Comparison of ENCODE assay signal across 25 cellular contexts in genomic region chr3:65348596-65348995, GRCh38.
A peak's percentile ranks its signal among the peaks of the same experiment; 100 is the strongest.
DNase-seq lines count a peak whose midpoint lies in the region; ATAC-seq, FAIRE-seq and TF ChIP-seq lines count a peak whose summit lies in the region.
"Had no signal": no experiment of that assay in that cellular context is flagged by ENCODE, and none has a peak within 500 bp of the region (broad histone marks: within the 10 kb centered on the region; RNA-seq: fewer than 3 reads in every experiment).

No MANE protein-coding gene starts in this region.

- H2AFZ ChIP-seq in GM23338 (no peak overlapping the region), astrocyte (ENCODE audit: low read depth, low read length) (no peak overlapping the region)

- CTCF ChIA-PET in AG04449 (lab: Yijun Ruan, JAX): interaction anchor here (1.1 kb wide), 1 partner anchor 402 kb away, joined by 3 read pairs; no protein-coding TSS in a partner anchor

- H3K27me3 Mint-ChIP-seq in GM23338 (ENCODE audit: insufficient read depth, low read depth, poor library complexity): peaks cover 11% of the 10 kb centered on the region
- H3K27me3 Mint-ChIP-seq in astrocyte (ENCODE audit: low read depth, unreplicated experiment): no peaks in the 10 kb centered on the region
- H3K27me3 Mint-ChIP-seq: central memory CD8-positive, alpha-beta T cell; effector memory CD8-positive, alpha-beta T cell; stimulated activated memory B cell treated with anti-CD40 and anti-IgM and Interleukin-4, amounts not matched to agents 10 μg/mL and 1 μg/mL and 100 μg/mL, for 72 hours had no signal

- H3K9me3 Mint-ChIP-seq in GM23338 (no peaks in the 10 kb centered on the region), astrocyte (ENCODE audit: unreplicated experiment) (no peaks in the 10 kb centered on the region)
- H3K9me3 Mint-ChIP-seq: T-helper 2 cell treated with Interferon-gamma antibody and Interleukin-4, amounts not matched to agents 5 μg/mL and 100 μg/mL, for 36 hours had no signal

- H3F3A ChIP-seq in GM23338 (replicated peaks; ENCODE audit: low read depth): no peaks in the 10 kb centered on the region

- H3K9me3 ChIP-seq in astrocyte (ENCODE audit: insufficient read depth, low read depth, low read length): no peaks in the 10 kb centered on the region
- H3K9me3 ChIP-seq: SJCRH30, tibial nerve had no signal

- H3K27ac Mint-ChIP-seq in GM23338 (no peak overlapping the region; the same call in 1 of the 2 replicates), astrocyte (ENCODE audit: unreplicated experiment) (no peak overlapping the region)
- H3K27ac Mint-ChIP-seq: activated naive CD8-positive, alpha-beta T cell treated with anti-CD3 and anti-CD28 coated beads, Interleukin-2, amount 50 U/mL, for 24 hours; CD8-positive, alpha-beta memory T cell; effector memory CD8-positive, alpha-beta T cell; stimulated activated memory B cell treated with anti-CD40 and anti-IgM and Interleukin-4, amounts not matched to agents 10 μg/mL and 1 μg/mL and 100 μg/mL, for 72 hours; T-helper 2 cell treated with Interferon-gamma antibody and Interleukin-4, amounts not matched to agents 5 μg/mL and 100 μg/mL, for 36 hours had no signal

- H3K36me3 Mint-ChIP-seq in GM23338 (ENCODE audit: low read depth) (no peaks in the 10 kb centered on the region), astrocyte (ENCODE audit: low read depth, unreplicated experiment) (peaks cover 3% of the 10 kb centered on the region)
- H3K36me3 Mint-ChIP-seq: CD8-positive, alpha-beta memory T cell; stimulated activated memory B cell treated with anti-CD40 and anti-IgM and Interleukin-4, amounts not matched to agents 10 μg/mL and 1 μg/mL and 100 μg/mL, for 72 hours had no signal

- H3K4me1 ChIP-seq in GM23338 (ENCODE audit: insufficient read depth) (peaks cover 27% of the 10 kb centered on the region), astrocyte (ENCODE audit: insufficient read depth, low read length) (no peaks in the 10 kb centered on the region)
- H3K4me1 ChIP-seq: SJCRH30 had no signal

- TF ChIP-seq CTCF in AG04449 (IDR thresholded peaks at IDR 0.05; ENCODE audit: insufficient read depth, low read length, missing control alignments) (no peak), GM23338 (conservative IDR thresholded peaks at IDR 0.05; ENCODE audit: low read depth in 2 of 2) (no peak), astrocyte (IDR thresholded peaks at IDR 0.05; ENCODE audit: insufficient read depth, low read depth, low read length) (no peak)

- DNase-seq in AG04449 (ENCODE audit: low read depth, low spot score) (peak; percentile 62), GM23338 (ENCODE audit: low spot score) (peak; percentile 34), astrocyte (ENCODE audit: low read depth) (peak; percentile 18), fibroblast of the conjunctiva (ENCODE audit: low read depth) (peak; percentile 51), NCI-H524 (lab: John Stamatoyannopoulos, UW) (no peak), NCI-H82 treated with DMSO at 0.1 percent for 48 hours (lab: John Stamatoyannopoulos, UW; ENCODE audit: unreplicated experiment) (no peak)
- DNase-seq: activated CD4-positive, CD25-positive, alpha-beta regulatory T cell treated with anti-CD3 and anti-CD28 coated beads, Interleukin-2, amount 50 U/mL, for 72 hours; activated naive CD8-positive, alpha-beta T cell treated with anti-CD3 and anti-CD28 coated beads, Interleukin-2, amount 50 U/mL, for 24 hours; CD8-positive, alpha-beta memory T cell; DND-41; effector memory CD8-positive, alpha-beta T cell; left cardiac atrium; NCI-H1105 treated with DMSO at 0.1 percent for 48 hours; NCI-H2107; NCI-H524 treated with DMSO at 0.1 percent for 48 hours; SJCRH30; stimulated activated CD4-positive, alpha-beta T cell treated with anti-CD3 and anti-CD28 coated beads, Interleukin-15, amount 100 ng/mL, for 24 hours had no signal

- H3K27ac ChIP-seq in GM23338 (ENCODE audit: low read depth) (no peak overlapping the region), astrocyte (ENCODE audit: low read depth, low read length) (no peak overlapping the region)
- H3K27ac ChIP-seq: KMS-11, SJCRH30, tibial nerve had no signal

- no peaks in the 10 kb centered on the region for H4K20me1 ChIP-seq in GM23338 (replicated peaks; ENCODE audit: insufficient read depth)
- no peaks in the 10 kb centered on the region for H4K20me1 ChIP-seq in astrocyte (ENCODE audit: insufficient read depth, low read length)

- H3K4me3 Mint-ChIP-seq in GM23338 (no peak overlapping the region), astrocyte (ENCODE audit: unreplicated experiment) (no peak overlapping the region)
- H3K4me3 Mint-ChIP-seq: activated naive CD8-positive, alpha-beta T cell treated with anti-CD3 and anti-CD28 coated beads, Interleukin-2, amount 50 U/mL, for 24 hours; CD8-positive, alpha-beta memory T cell; central memory CD8-positive, alpha-beta T cell; effector memory CD8-positive, alpha-beta T cell; stimulated activated memory B cell treated with anti-CD40 and anti-IgM and Interleukin-4, amounts not matched to agents 10 μg/mL and 1 μg/mL and 100 μg/mL, for 72 hours; T-helper 2 cell treated with Interferon-gamma antibody and Interleukin-4, amounts not matched to agents 5 μg/mL and 100 μg/mL, for 36 hours had no signal

- H3K9me2 ChIP-seq in GM23338 (ENCODE audit: insufficient read depth): no peaks in the 10 kb centered on the region; the same call in 1 of the 2 replicates

- FAIRE-seq in astrocyte (lab: Jason Lieb, UNC): no peak
- FAIRE-seq: frontal cortex had no signal

- ATAC-seq in GM23338 (no peak), GM19035 (IDR thresholded peaks at IDR 0.05; ENCODE audit: unreplicated experiment) (no peak), GM19467 (IDR thresholded peaks at IDR 0.05; ENCODE audit: unreplicated experiment) (no peak)
- ATAC-seq: activated naive CD8-positive, alpha-beta T cell treated with anti-CD3 and anti-CD28 coated beads, Interleukin-2, amount 50 U/mL, for 24 hours; effector memory CD8-positive, alpha-beta T cell; left cardiac atrium; stimulated activated memory B cell treated with anti-CD40 and anti-IgM and Interleukin-4, amounts not matched to agents 10 μg/mL and 1 μg/mL and 100 μg/mL, for 72 hours had no signal

- H3K4me2 ChIP-seq in GM23338 (no peak overlapping the region), astrocyte (ENCODE audit: low read length) (no peak overlapping the region)
- H3K4me2 ChIP-seq: KMS-11 had no signal

- H3K36me3 ChIP-seq in GM23338 (ENCODE audit: insufficient read depth) (no peaks in the 10 kb centered on the region), astrocyte (ENCODE audit: insufficient read depth, low read length) (no peaks in the 10 kb centered on the region)
- H3K36me3 ChIP-seq: SJCRH30, tibial nerve had no signal

- H3K27me3 ChIP-seq in GM23338 (ENCODE audit: insufficient read depth): no peaks in the 10 kb centered on the region
- H3K27me3 ChIP-seq in astrocyte (ENCODE audit: insufficient read depth, low read length): no peaks in the 10 kb centered on the region
- H3K27me3 ChIP-seq: SJCRH30, tibial nerve had no signal

- H3K4me3 ChIP-seq in AG04449 (ENCODE audit: low read depth, low read length): no peak overlapping the region
- no peak overlapping the region for H3K4me3 ChIP-seq in GM23338
- no peak overlapping the region for H3K4me3 ChIP-seq in astrocyte (ENCODE audit: insufficient read depth, low read depth, low read length)
- H3K4me3 ChIP-seq: SJCRH30, tibial nerve had no signal

- no peaks in the 10 kb centered on the region for H3K79me2 ChIP-seq in GM23338 (replicated peaks; ENCODE audit: insufficient read depth)
- no peaks in the 10 kb centered on the region for H3K79me2 ChIP-seq in astrocyte (ENCODE audit: insufficient read depth, low read length)

- no peak overlapping the region for H3K9ac ChIP-seq in astrocyte (ENCODE audit: low read length)
- H3K9ac ChIP-seq: KMS-11 had no signal

- POLR2A ChIA-PET in AG04449 (lab: Yijun Ruan, JAX): no interaction called here

- H3K4me1 Mint-ChIP-seq in GM23338 (peaks cover 49% of the 10 kb centered on the region), astrocyte (ENCODE audit: low read depth, unreplicated experiment) (peaks cover 7% of the 10 kb centered on the region)
- H3K4me1 Mint-ChIP-seq: activated naive CD8-positive, alpha-beta T cell treated with anti-CD3 and anti-CD28 coated beads, Interleukin-2, amount 50 U/mL, for 24 hours; CD8-positive, alpha-beta memory T cell; central memory CD8-positive, alpha-beta T cell; stimulated activated memory B cell treated with anti-CD40 and anti-IgM and Interleukin-4, amounts not matched to agents 10 μg/mL and 1 μg/mL and 100 μg/mL, for 72 hours had no signal

TF ChIP-seq in GM23338, 12 proteins besides CTCF, POLR2A, EP300 and RAD21:
- no peak for TF ChIP-seq EZH2 (IDR thresholded peaks at IDR 0.05; ENCODE audit: low read depth, unreplicated experiment)

Comparison
In these comparisons a context has a peak if more than half of its experiments do, and no peak if none do; other contexts are left out.
1. DNase-seq: peak in AG04449 (single experiment), GM23338 (single experiment), astrocyte (single experiment) and fibroblast of the conjunctiva (single experiment); none in NCI-H524 (0 of 2) and NCI-H82 treated with DMSO at 0.1 percent for 48 hours (single experiment).